In the genomic region with DNA sequence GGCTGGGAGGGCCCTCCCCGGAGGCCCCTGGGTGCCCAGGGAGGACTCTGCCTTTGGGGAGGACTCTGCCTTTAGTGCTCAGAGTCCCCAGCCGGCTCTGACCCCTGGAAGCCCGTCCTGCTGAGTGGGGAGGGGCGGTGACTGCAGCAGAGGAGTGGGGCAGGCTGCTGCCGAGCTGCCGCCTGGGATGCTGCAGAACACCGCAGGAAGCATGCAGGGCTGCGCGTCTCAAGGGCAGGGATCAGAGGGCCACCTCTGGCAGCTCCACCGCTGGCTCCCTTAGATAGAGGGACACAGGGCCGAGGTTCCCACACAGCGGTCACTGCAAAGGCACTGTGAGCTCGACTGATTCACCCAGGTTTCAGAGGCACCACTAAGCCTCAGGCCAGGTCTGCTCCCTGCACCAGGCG, we compare ENCODE assay signal across 14 cellular contexts.
A peak's percentile ranks its signal among the peaks of the same experiment; 100 is the strongest.
DNase-seq lines count a peak whose midpoint lies in the region; ATAC-seq and TF ChIP-seq lines count a peak whose summit lies in the region.
"Had no signal": no experiment of that assay in that cellular context is flagged by ENCODE, and none has a peak within 500 bp of the region (broad histone marks: within the 10 kb centered on the region; RNA-seq: fewer than 3 reads in every experiment).

No MANE protein-coding gene starts in this region.

- intact Hi-C loops in HCT116 (cut with micrococcal nuclease) = no loop called here
- intact Hi-C loops in gastrocnemius medialis (cut with DNase I; ENCODE audit: low total_unique reads) = loop anchor here (2.0 to 5.0 kb wide), 2 partner anchors 47 to 89 kb away; no protein-coding TSS in a partner anchor
- intact Hi-C loops in adrenal gland (cut with DNase I) = no loop called here

- no peaks in the 10 kb centered on the region for H3K9me2 ChIP-seq in HCT116 (ENCODE audit: insufficient read depth)
- H3K9me2 ChIP-seq: SK-N-SH had no signal

- no peaks in the 10 kb centered on the region for H3K27me3 ChIP-seq in HCT116 (ENCODE audit: insufficient read depth, low read length)
- H3K27me3 ChIP-seq in gastroesophageal sphincter = peaks cover 67% of the 10 kb centered on the region
- no peaks in the 10 kb centered on the region for H3K27me3 ChIP-seq in muscle layer of colon (ENCODE audit: control insufficient read depth in 1 of 2, insufficient read depth in 2 of 2, low read length in 2 of 2)
- no peaks in the 10 kb centered on the region for H3K27me3 ChIP-seq in gastrocnemius medialis
- H3K27me3 ChIP-seq in adrenal gland = peaks cover 58% of the 10 kb centered on the region

- POLR2A ChIA-PET in HCT116 (lab: Charles Lee) = no interaction called here

- peak overlapping the region; percentile 43; the same call in 1 of the 2 replicates for H3K4me2 ChIP-seq in HCT116 (ENCODE audit: low read length)
- H3K4me2 ChIP-seq: SK-N-SH had no signal

- no peaks in the 10 kb centered on the region for H3K36me3 ChIP-seq in HCT116 (ENCODE audit: control insufficient read depth in 1 of 2, insufficient read depth in 2 of 2, low read length in 2 of 2)
- no peaks in the 10 kb centered on the region for H3K36me3 ChIP-seq in gastroesophageal sphincter
- no peaks in the 10 kb centered on the region for H3K36me3 ChIP-seq in muscle layer of colon (ENCODE audit: insufficient read depth, low read length)
- H3K36me3 ChIP-seq in gastrocnemius medialis = no peaks in the 10 kb centered on the region
- no peaks in the 10 kb centered on the region for H3K36me3 ChIP-seq in adrenal gland (replicated peaks in 1 of 2)

- H3K27ac ChIP-seq in HCT116 (ENCODE audit: low read depth, low read length) = no peak overlapping the region
- H3K27ac ChIP-seq in gastroesophageal sphincter = peak overlapping the region in 3 of 4 donors; percentile 61 to 65 (median 64)
- H3K27ac ChIP-seq in muscle layer of colon (ENCODE audit: low read depth, low read length) = no peak overlapping the region
- H3K27ac ChIP-seq in gastrocnemius medialis = peak overlapping the region; percentile 91 to 100 (median 98)
- no peak overlapping the region for H3K27ac ChIP-seq in adrenal gland

- no peak for ATAC-seq in HCT116
- no peak for ATAC-seq in gastroesophageal sphincter
- peak; percentile 7 to 14 for ATAC-seq in gastrocnemius medialis
- no peak for ATAC-seq in HG02884 (IDR thresholded peaks at IDR 0.05; ENCODE audit: unreplicated experiment)

- no CpG with 5 or more reads among the region's 14 CpGs for WGBS in gastroesophageal sphincter (ENCODE audit: low coverage in 1 of 2), 2 donors
- 67 to 80% (median 70%) methylated on average over 2 to 14 of the region's 14 CpGs; no CpG with 5 or more reads in 1 of the 4 donors for WGBS in adrenal gland, 4 donors

- DNase-seq in HCT116 (ENCODE audit: low read depth, low spot score) (no peak), gastrocnemius medialis (peak in 1 of 2 donors; percentile 66), adrenal gland (no peak), mesenteric fat pad (ENCODE audit: low spot score) (no peak)
- DNase-seq: CD8-positive, alpha-beta memory T cell; DMS 273 treated with DMSO at 0.1 percent for 48 hours; MV-4-11; NCI-H1436; NCI-H2081 treated with DMSO at 0.1 percent for 48 hours; NCI-H526; SK-N-SH had no signal

- CTCF ChIA-PET in HCT116 (lab: Charles Lee) = no interaction called here

- no peak overlapping the region for H3K4me3 ChIP-seq in HCT116 (replicated peaks in 1 of 2; ENCODE audit: low read depth in 1 of 2, low read length in 2 of 2)
- H3K4me3 ChIP-seq in gastroesophageal sphincter = no peak overlapping the region
- H3K4me3 ChIP-seq in muscle layer of colon (ENCODE audit: low read depth in 1 of 2, low read length in 2 of 2) = peak overlapping the region; percentile 4 to 18
- H3K4me3 ChIP-seq in gastrocnemius medialis = no peak overlapping the region
- H3K4me3 ChIP-seq in adrenal gland = no peak overlapping the region

- in situ Hi-C loops in gastrocnemius medialis (cut with MboI; ENCODE audit: low sequenced_read_pairs in 4 of 4) = no loop called here

- H3K4me1 ChIP-seq in HCT116 (ENCODE audit: control insufficient read depth in 1 of 2, insufficient read depth in 2 of 2, low read length in 2 of 2) = peaks cover 2 to 10% of the 10 kb centered on the region in 2 experiments; a peak in 3 of 4 replicates
- peaks cover 0 to 95% (median 20%) of the 10 kb centered on the region in 3 donors for H3K4me1 ChIP-seq in gastroesophageal sphincter
- peaks cover 77% of the 10 kb centered on the region for H3K4me1 ChIP-seq in muscle layer of colon (ENCODE audit: insufficient read depth, low read length)
- peaks cover 71 to 96% of the 10 kb centered on the region in 2 donors for H3K4me1 ChIP-seq in gastrocnemius medialis
- no peaks in the 10 kb centered on the region for H3K4me1 ChIP-seq in adrenal gland (replicated peaks in 1 of 2)

- no peaks in the 10 kb centered on the region for H3K79me2 ChIP-seq in HCT116 (ENCODE audit: insufficient read depth, low read length)

- no peak for TF ChIP-seq EP300 in gastroesophageal sphincter (IDR thresholded peaks at IDR 0.05)

- RAD21 ChIA-PET in HCT116 (lab: Charles Lee; ENCODE audit: low non-redundant PET in 1 of 2, low total read pairs in 2 of 2, uncharacterized antibody in 2 of 2, unreplicated experiment in 2 of 2) = no interaction called here

- BruUV-seq in HCT116 (replicated peaks; lab: Mats Ljungman, UMichigan) = no TSS peak

- H3K9ac ChIP-seq in HCT116 (ENCODE audit: low read length) (no peak overlapping the region), muscle layer of colon (ENCODE audit: low read length) (no peak overlapping the region)
- H3K9ac ChIP-seq: SK-N-SH had no signal

- no peak overlapping the region for H2AFZ ChIP-seq in HCT116 (ENCODE audit: low read depth, low read length, poor library complexity, severe bottlenecking)

- no peak for TF ChIP-seq RAD21 in HCT116 (IDR thresholded peaks at IDR 0.05; ENCODE audit: low read depth)

- no peak for TF ChIP-seq POLR2A in HCT116 (IDR thresholded peaks at IDR 0.05; ENCODE audit: borderline replicate concordance, extremely low read depth, insufficient read depth, insufficient read length)
- TF ChIP-seq POLR2A in gastroesophageal sphincter (IDR thresholded peaks at IDR 0.05) = no peak
- TF ChIP-seq POLR2A in gastrocnemius medialis (IDR thresholded peaks at IDR 0.05) = no peak
- TF ChIP-seq POLR2A in adrenal gland (IDR thresholded peaks at IDR 0.05) = no peak

- TF ChIP-seq CTCF in HCT116 (IDR thresholded peaks at IDR 0.05 in 2 of 3, conservative IDR thresholded peaks at IDR 0.05 in 1 of 3; ENCODE audit: borderline replicate concordance in 1 of 3, insufficient read depth in 1 of 3, low read depth in 2 of 3, low read length in 2 of 3) = no peak
- no peak for TF ChIP-seq CTCF in gastroesophageal sphincter (IDR thresholded peaks at IDR 0.05)
- no peak for TF ChIP-seq CTCF in gastrocnemius medialis (IDR thresholded peaks at IDR 0.05 in 4 of 5, conservative IDR thresholded peaks at IDR 0.05 in 1 of 5)
- TF ChIP-seq CTCF in adrenal gland (IDR thresholded peaks at IDR 0.05) = no peak

- no peaks in the 10 kb centered on the region for H3K9me3 ChIP-seq in HCT116 (ENCODE audit: control insufficient read depth in 1 of 2, insufficient read depth in 1 of 2, low read depth in 1 of 2, low read length in 2 of 2)
- H3K9me3 ChIP-seq in gastroesophageal sphincter = no peaks in the 10 kb centered on the region
- no peaks in the 10 kb centered on the region for H3K9me3 ChIP-seq in muscle layer of colon (ENCODE audit: low read length)
- H3K9me3 ChIP-seq in gastrocnemius medialis = no peaks in the 10 kb centered on the region
- H3K9me3 ChIP-seq in adrenal gland (replicated peaks in 1 of 3) = no peaks in the 10 kb centered on the region
- H3K9me3 ChIP-seq: SK-N-SH had no signal

- no peaks in the 10 kb centered on the region for H4K20me1 ChIP-seq in HCT116 (ENCODE audit: insufficient read depth)

TF ChIP-seq in HCT116, 20 proteins besides CTCF, POLR2A, EP300 and RAD21 (continues in another document):
- no peak for TF ChIP-seq ZNF274 (IDR thresholded peaks at IDR 0.05; ENCODE audit: low read depth, low read length)
- TF ChIP-seq SP1 (IDR thresholded peaks at IDR 0.05; ENCODE audit: low read depth) = no peak
- no peak for TF ChIP-seq FOSL1 (IDR thresholded peaks at IDR 0.05; ENCODE audit: low read depth)
- TF ChIP-seq JUND (IDR thresholded peaks at IDR 0.05) = no peak
- TF ChIP-seq, protein P1, sequence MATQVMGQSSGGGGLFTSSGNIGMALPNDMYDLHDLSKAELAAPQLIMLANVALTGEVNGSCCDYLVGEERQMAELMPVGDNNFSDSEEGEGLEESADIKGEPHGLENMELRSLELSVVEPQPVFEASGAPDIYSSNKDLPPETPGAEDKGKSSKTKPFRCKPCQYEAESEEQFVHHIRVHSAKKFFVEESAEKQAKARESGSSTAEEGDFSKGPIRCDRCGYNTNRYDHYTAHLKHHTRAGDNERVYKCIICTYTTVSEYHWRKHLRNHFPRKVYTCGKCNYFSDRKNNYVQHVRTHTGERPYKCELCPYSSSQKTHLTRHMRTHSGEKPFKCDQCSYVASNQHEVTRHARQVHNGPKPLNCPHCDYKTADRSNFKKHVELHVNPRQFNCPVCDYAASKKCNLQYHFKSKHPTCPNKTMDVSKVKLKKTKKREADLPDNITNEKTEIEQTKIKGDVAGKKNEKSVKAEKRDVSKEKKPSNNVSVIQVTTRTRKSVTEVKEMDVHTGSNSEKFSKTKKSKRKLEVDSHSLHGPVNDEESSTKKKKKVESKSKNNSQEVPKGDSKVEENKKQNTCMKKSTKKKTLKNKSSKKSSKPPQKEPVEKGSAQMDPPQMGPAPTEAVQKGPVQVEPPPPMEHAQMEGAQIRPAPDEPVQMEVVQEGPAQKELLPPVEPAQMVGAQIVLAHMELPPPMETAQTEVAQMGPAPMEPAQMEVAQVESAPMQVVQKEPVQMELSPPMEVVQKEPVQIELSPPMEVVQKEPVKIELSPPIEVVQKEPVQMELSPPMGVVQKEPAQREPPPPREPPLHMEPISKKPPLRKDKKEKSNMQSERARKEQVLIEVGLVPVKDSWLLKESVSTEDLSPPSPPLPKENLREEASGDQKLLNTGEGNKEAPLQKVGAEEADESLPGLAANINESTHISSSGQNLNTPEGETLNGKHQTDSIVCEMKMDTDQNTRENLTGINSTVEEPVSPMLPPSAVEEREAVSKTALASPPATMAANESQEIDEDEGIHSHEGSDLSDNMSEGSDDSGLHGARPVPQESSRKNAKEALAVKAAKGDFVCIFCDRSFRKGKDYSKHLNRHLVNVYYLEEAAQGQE (IDR thresholded peaks at IDR 0.05; ENCODE audit: low read depth) = no peak
- no peak for TF ChIP-seq EZH2phosphoT487 (IDR thresholded peaks at IDR 0.05; ENCODE audit: borderline replicate concordance)
- TF ChIP-seq, protein P2, sequence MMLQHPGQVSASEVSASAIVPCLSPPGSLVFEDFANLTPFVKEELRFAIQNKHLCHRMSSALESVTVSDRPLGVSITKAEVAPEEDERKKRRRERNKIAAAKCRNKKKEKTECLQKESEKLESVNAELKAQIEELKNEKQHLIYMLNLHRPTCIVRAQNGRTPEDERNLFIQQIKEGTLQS (IDR thresholded peaks at IDR 0.05) = no peak
- TF ChIP-seq YY1 (IDR thresholded peaks at IDR 0.05; ENCODE audit: extremely low read depth, insufficient replicate concordance, low read depth, low read length) = no peak
- no peak for TF ChIP-seq TCF7L2 (IDR thresholded peaks at IDR 0.05; ENCODE audit: borderline replicate concordance, extremely low read depth, insufficient read depth, insufficient read length)
- TF ChIP-seq ZFX (IDR thresholded peaks at IDR 0.05) = no peak
- no peak for TF ChIP-seq EGR1 (IDR thresholded peaks at IDR 0.05; ENCODE audit: low read depth)
- TF ChIP-seq EZH2 (IDR thresholded peaks at IDR 0.05) = no peak

Comparison
In these comparisons a context has a peak if more than half of its experiments do, and no peak if none do; other contexts are left out.
1. ATAC-seq: peak in gastrocnemius medialis (2 of 2); none in HCT116 (single experiment), gastroesophageal sphincter (single experiment) and HG02884 (single experiment).
2. H3K27ac ChIP-seq: peak in gastroesophageal sphincter (3 of 4) and gastrocnemius medialis (4 of 4); none in HCT116 (single experiment), muscle layer of colon (single experiment) and adrenal gland (0 of 5).
3. H3K4me3 ChIP-seq: peak in muscle layer of colon (2 of 2); none in HCT116 (0 of 2), gastroesophageal sphincter (0 of 2), gastrocnemius medialis (0 of 4) and adrenal gland (0 of 4).